8 cellular contexts compared by ENCODE assay signal in the genomic region with DNA sequence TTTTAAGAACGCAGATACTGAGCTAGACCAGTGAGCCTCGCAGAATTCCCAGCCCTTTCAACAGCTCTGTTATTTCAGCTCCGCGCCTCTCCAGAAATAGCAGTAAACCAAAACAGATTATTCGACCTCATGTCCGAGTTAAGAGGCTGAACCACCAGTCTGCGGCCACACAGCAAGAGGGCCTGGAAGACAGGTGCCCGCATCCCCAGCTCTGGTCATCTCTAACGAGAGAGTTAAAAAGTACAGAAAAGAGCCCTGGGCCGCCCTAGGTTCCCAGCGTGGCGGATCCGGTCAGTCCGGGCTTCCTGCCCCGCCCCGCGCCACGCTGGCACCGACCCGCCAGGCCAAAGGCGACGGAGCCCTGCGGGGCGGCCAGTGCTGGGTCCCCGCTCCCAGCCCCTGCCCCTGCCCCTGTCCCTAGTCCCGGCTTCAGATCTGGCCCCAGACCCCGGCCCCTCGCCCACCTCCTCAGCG. TPM values are rescaled to one million over a fixed set of nuclear protein-coding genes. Genes with fewer than 3 reads are reported as not detected.
DNase-seq lines count a peak whose midpoint lies in the region; ATAC-seq, FAIRE-seq and TF ChIP-seq lines count a peak whose summit lies in the region.

No MANE protein-coding gene starts in this region.

- H3K27me3 Mint-ChIP-seq in activated CD8-positive, alpha-beta T cell treated with anti-CD3 and anti-CD28 coated beads, Interleukin-2, amount 10 ng/mL, durations not matched to agents 7 days and 5 days (ENCODE audit: low read depth), result no peaks in the 10 kb centered on the region
- no peaks in the 10 kb centered on the region for H3K27me3 Mint-ChIP-seq in naive thymus-derived CD8-positive, alpha-beta T cell

- H3K4me1 Mint-ChIP-seq in activated CD8-positive, alpha-beta T cell treated with anti-CD3 and anti-CD28 coated beads, Interleukin-2, amount 10 ng/mL, durations not matched to agents 7 days and 5 days (ENCODE audit: low read depth), result peaks cover 52% of the 10 kb centered on the region
- peaks cover 28 to 74% (median 59%) of the 10 kb centered on the region in 4 donors for H3K4me1 Mint-ChIP-seq in naive thymus-derived CD8-positive, alpha-beta T cell

- peak; percentile 79 for DNase-seq in D341Med (ENCODE audit: low spot score)
- peak; percentile 30 for DNase-seq in HT1080 (ENCODE audit: low read depth)
- peak; percentile 45 for DNase-seq in activated CD8-positive, alpha-beta T cell treated with anti-CD3 and anti-CD28 coated beads, Interleukin-2, amount 10 ng/mL, durations not matched to agents 7 days and 5 days
- DNase-seq in fibroblast of pulmonary artery (ENCODE audit: low read depth), result peak; percentile 61
- DNase-seq in naive thymus-derived CD8-positive, alpha-beta T cell, result peak in 4 of 10 donors; percentile 26 to 32 (median 31)
- DNase-seq in urothelium cell line (ENCODE audit: low spot score), result peak; percentile 69
- DNase-seq in MV-4-11 (lab: John Stamatoyannopoulos, UW), result no peak

- no peak for FAIRE-seq in urothelium cell line (lab: Jason Lieb, UNC)

- no peak for TF ChIP-seq CTCF in fibroblast of pulmonary artery (IDR thresholded peaks at IDR 0.05; ENCODE audit: low read length, missing control alignments)

- POLR2A ChIA-PET in activated CD8-positive, alpha-beta T cell treated with anti-CD3 and anti-CD28 coated beads, Interleukin-2, amount 10 ng/mL, durations not matched to agents 7 days and 5 days (lab: Charles Lee), result interaction anchor here (1.1 to 6.4 kb wide), 13 partner anchors 8 to 59 kb away, joined by 3 to 138 read pairs (median 11); a partner anchor contains a TSS
- POLR2A ChIA-PET in naive thymus-derived CD8-positive, alpha-beta T cell (lab: Charles Lee), result interaction anchor here (0.8 to 5.9 kb wide), 13 partner anchors 8 to 471 kb away, joined by 3 to 117 read pairs (median 7); a partner anchor contains a TSS

- peak overlapping the region; percentile 91 for H3K4me3 Mint-ChIP-seq in activated CD8-positive, alpha-beta T cell treated with anti-CD3 and anti-CD28 coated beads, Interleukin-2, amount 10 ng/mL, durations not matched to agents 7 days and 5 days
- H3K4me3 Mint-ChIP-seq in naive thymus-derived CD8-positive, alpha-beta T cell, result peak overlapping the region; percentile 88 to 99 (median 94)

- H3K4me3 ChIP-seq in fibroblast of pulmonary artery (replicated peaks; ENCODE audit: low read depth, low read length), result peak overlapping the region; percentile 98

- ATAC-seq in GM21515 (IDR thresholded peaks at IDR 0.05; ENCODE audit: unreplicated experiment), result peak; percentile 21
- peak; percentile 56 for ATAC-seq in activated CD8-positive, alpha-beta T cell treated with anti-CD3 and anti-CD28 coated beads, Interleukin-2, amount 10 ng/mL, durations not matched to agents 7 days and 5 days
- peak; percentile 28 to 38 for ATAC-seq in naive thymus-derived CD8-positive, alpha-beta T cell

- peak overlapping the region; percentile 91 for H3K27ac Mint-ChIP-seq in activated CD8-positive, alpha-beta T cell treated with anti-CD3 and anti-CD28 coated beads, Interleukin-2, amount 10 ng/mL, durations not matched to agents 7 days and 5 days
- H3K27ac Mint-ChIP-seq in naive thymus-derived CD8-positive, alpha-beta T cell, result peak overlapping the region; percentile 96 to 100 (median 98)

- CTCF ChIA-PET in activated CD8-positive, alpha-beta T cell treated with anti-CD3 and anti-CD28 coated beads, Interleukin-2, amount 10 ng/mL, durations not matched to agents 7 days and 5 days (lab: Charles Lee), result interaction anchor here (1.2 to 7.7 kb wide), 8 partner anchors 10 to 58 kb away, joined by 3 to 98 read pairs (median 14); a partner anchor contains a TSS

- H3K9me3 Mint-ChIP-seq in activated CD8-positive, alpha-beta T cell treated with anti-CD3 and anti-CD28 coated beads, Interleukin-2, amount 10 ng/mL, durations not matched to agents 7 days and 5 days (ENCODE audit: insufficient read depth), result no peaks in the 10 kb centered on the region
- no peaks in the 10 kb centered on the region for H3K9me3 Mint-ChIP-seq in naive thymus-derived CD8-positive, alpha-beta T cell

- H3K36me3 Mint-ChIP-seq in activated CD8-positive, alpha-beta T cell treated with anti-CD3 and anti-CD28 coated beads, Interleukin-2, amount 10 ng/mL, durations not matched to agents 7 days and 5 days (ENCODE audit: low read depth), result peaks cover 69% of the 10 kb centered on the region
- peaks cover 0 to 57% (median 21%) of the 10 kb centered on the region in 3 donors for H3K36me3 Mint-ChIP-seq in naive thymus-derived CD8-positive, alpha-beta T cell

RNA-seq across cellular contexts. Expression of a gene that starts 0.5 kb away (rescaled TPM):
- total RNA-seq in HT1080 (2014; rRNA removed; shearing (Covaris generic)), result 60.9 and 71.8 TPM in 2 replicates
- polyA plus RNA-seq in HT1080 (2015; cell fraction: cytosol; rRNA removed), result 95.5 and 100 TPM in 2 replicates
- polyA plus RNA-seq in HT1080 (2015; cell fraction: nucleus; rRNA removed), result 121 and 141 TPM in 2 replicates
- 100 to 1,000 TPM; 220 to 229 TPM for total RNA-seq in activated CD8-positive, alpha-beta T cell treated with anti-CD3 and anti-CD28 coated beads, Interleukin-2, amount 10 ng/mL, durations not matched to agents 7 days and 5 days
- 10 to 100 TPM; 55.1 to 56.0 TPM for total RNA-seq in naive thymus-derived CD8-positive, alpha-beta T cell
- polyA plus RNA-seq in naive thymus-derived CD8-positive, alpha-beta T cell, result 100 to 1,000 TPM; 150 to 238 (median 176) TPM

RNA-seq across cellular contexts. Expression of a gene that starts 27.4 kb away (rescaled TPM):
- total RNA-seq in HT1080 (2014; rRNA removed; shearing (Covaris generic)), result 12.8 and 15.6 TPM in 2 replicates
- 14.2 and 16.1 TPM in 2 replicates for polyA plus RNA-seq in HT1080 (2015; cell fraction: cytosol; rRNA removed)
- 11.7 and 12.4 TPM in 2 replicates for polyA plus RNA-seq in HT1080 (2015; cell fraction: nucleus; rRNA removed)
- total RNA-seq in activated CD8-positive, alpha-beta T cell treated with anti-CD3 and anti-CD28 coated beads, Interleukin-2, amount 10 ng/mL, durations not matched to agents 7 days and 5 days, result 10 to 100 TPM; 36.7 to 40.0 TPM
- total RNA-seq in naive thymus-derived CD8-positive, alpha-beta T cell, result 10 to 100 TPM; 16.6 to 17.6 TPM
- 10 to 100 TPM in 1 of 3 donors, 1 to 10 TPM in 2; 7.2 to 11.1 (median 7.7) TPM for polyA plus RNA-seq in naive thymus-derived CD8-positive, alpha-beta T cell

RNA-seq across cellular contexts. Expression of a gene that starts 58.0 kb away (rescaled TPM):
- 24.5 and 33.7 TPM in 2 replicates for total RNA-seq in HT1080 (2014; rRNA removed; shearing (Covaris generic))
- polyA plus RNA-seq in HT1080 (2015; cell fraction: cytosol; rRNA removed), result 20.1 and 20.8 TPM in 2 replicates
- 4.7 and 8.3 TPM in 2 replicates for polyA plus RNA-seq in HT1080 (2015; cell fraction: nucleus; rRNA removed)
- total RNA-seq in activated CD8-positive, alpha-beta T cell treated with anti-CD3 and anti-CD28 coated beads, Interleukin-2, amount 10 ng/mL, durations not matched to agents 7 days and 5 days, result 10 to 100 TPM; 13.7 to 15.8 TPM
- total RNA-seq in naive thymus-derived CD8-positive, alpha-beta T cell, result 10 to 100 TPM; 11.7 to 12.1 TPM
- 10 to 100 TPM in 2 of 3 donors, 1 to 10 TPM in 1; 9.1 to 11.5 (median 11.5) TPM for polyA plus RNA-seq in naive thymus-derived CD8-positive, alpha-beta T cell

RNA-seq across cellular contexts. Expression of a gene that starts 58.3 kb away (rescaled TPM):
- total RNA-seq in HT1080 (2014; rRNA removed; shearing (Covaris generic)), result 19.9 and 20.0 TPM in 2 replicates
- polyA plus RNA-seq in HT1080 (2015; cell fraction: cytosol; rRNA removed), result 24.3 and 25.6 TPM in 2 replicates
- polyA plus RNA-seq in HT1080 (2015; cell fraction: nucleus; rRNA removed), result 35.7 and 37.9 TPM in 2 replicates
- total RNA-seq in activated CD8-positive, alpha-beta T cell treated with anti-CD3 and anti-CD28 coated beads, Interleukin-2, amount 10 ng/mL, durations not matched to agents 7 days and 5 days, result 10 to 100 TPM; 43.7 to 47.9 TPM
- total RNA-seq in naive thymus-derived CD8-positive, alpha-beta T cell, result 1 to 10 TPM; 6.9 to 7.7 TPM
- 10 to 100 TPM in 1 of 3 donors, 1 to 10 TPM in 2; 6.7 to 10.1 (median 7.9) TPM for polyA plus RNA-seq in naive thymus-derived CD8-positive, alpha-beta T cell
